In the genomic region with DNA sequence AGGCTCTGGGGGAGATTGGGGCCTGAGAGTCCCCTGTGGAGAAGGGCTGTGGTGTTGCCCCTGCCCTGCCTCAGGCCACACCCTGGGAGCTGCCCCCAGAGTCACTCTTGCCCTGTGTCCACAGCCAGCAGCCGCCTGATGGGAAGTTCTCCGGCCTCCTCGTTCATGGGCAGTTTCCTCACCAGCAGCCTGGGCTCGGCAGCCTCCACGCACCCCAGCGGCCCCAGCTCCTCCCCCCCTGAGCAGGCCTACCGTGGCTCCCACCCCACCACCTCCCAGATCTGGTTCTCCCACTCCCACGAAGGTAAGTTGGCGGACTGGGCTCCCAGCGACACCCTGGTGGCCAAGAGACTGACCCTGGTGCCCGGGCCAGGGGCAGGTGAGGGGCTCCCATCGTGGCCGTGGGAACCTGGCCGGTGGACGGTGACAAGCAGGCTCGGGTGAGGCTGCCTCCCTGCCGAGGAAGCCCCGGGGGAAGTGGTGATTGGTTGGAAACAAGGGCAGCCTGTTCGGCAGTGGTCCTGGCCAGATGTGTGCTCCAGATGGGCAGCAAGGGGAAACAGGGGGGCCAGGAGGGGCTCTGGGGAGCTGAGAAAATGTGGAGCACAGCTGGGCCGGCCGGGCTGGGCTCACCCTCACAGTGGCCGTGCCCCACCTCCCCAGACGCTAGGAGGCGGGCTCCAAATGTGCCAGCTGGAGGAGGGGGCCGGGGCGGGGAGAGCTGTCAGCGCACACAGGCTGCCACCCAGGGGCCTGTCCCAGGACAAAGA, we compare ENCODE assay signal across 15 cellular contexts. TPM values are rescaled to one million over a fixed set of nuclear protein-coding genes. Genes with fewer than 3 reads are reported as not detected.
DNase-seq lines count a peak whose midpoint lies in the region; TF ChIP-seq lines count a peak whose summit lies in the region.
"Had no signal": no experiment of that assay in that cellular context is flagged by ENCODE, and none has a peak within 500 bp of the region (broad histone marks: within the 10 kb centered on the region; RNA-seq: fewer than 3 reads in every experiment).

No MANE protein-coding gene starts in this region.

- no peaks in the 10 kb centered on the region for H3K27me3 Mint-ChIP-seq in osteocyte (ENCODE audit: unreplicated experiment)

- DNase-seq in CD1c-positive myeloid dendritic cell (ENCODE audit: extremely low spot score) (peak; percentile 20), NCI-H2171 (lab: John Stamatoyannopoulos, UW) (peak; percentile 47), globus pallidus (ENCODE audit: low spot score) (peak; percentile 72), RPMI8226 (no peak), middle frontal gyrus (ENCODE audit: extremely low spot score, low spot score) (no peak), osteocyte (ENCODE audit: extremely low spot score, unreplicated experiment) (no peak)
- no peak for DNase-seq in activated naive CD4-positive, alpha-beta T cell (lab: John Stamatoyannopoulos, UW)
- DNase-seq: activated gamma-delta T cell treated with Interleukin-2 at 50 U/mL for 16 hours; esophagus squamous epithelium; NCI-H146; stimulated activated naive CD4-positive, alpha-beta T cell treated with Interleukin-2 at 50 U/mL for 16 hours; T-helper 1 cell had no signal

- peak overlapping the region; percentile 71 for H3K27ac ChIP-seq in skeletal muscle tissue (ENCODE audit: low read depth, low read length)
- H3K27ac ChIP-seq: hepatocyte had no signal

- peak overlapping the region in 1 of 3 donors; percentile 33 for H3K9ac ChIP-seq in skeletal muscle tissue (ENCODE audit: low read depth in 1 of 3, low read length in 3 of 3)

- no peaks in the 10 kb centered on the region for H3K36me3 Mint-ChIP-seq in osteocyte (ENCODE audit: unreplicated experiment)

- H3K36me3 ChIP-seq in skeletal muscle tissue (ENCODE audit: control insufficient read depth in 3 of 3, insufficient read depth in 3 of 3, low read length in 3 of 3), result no peaks in the 10 kb centered on the region
- H3K36me3 ChIP-seq: esophagus squamous epithelium, pancreas had no signal

- peaks cover 0 to 2% (median 0%) of the 10 kb centered on the region in 3 donors for H3K27me3 ChIP-seq in skeletal muscle tissue (ENCODE audit: control insufficient read depth in 3 of 3, insufficient read depth in 3 of 3, low read length in 3 of 3)
- H3K27me3 ChIP-seq: hepatocyte, pancreas had no signal

- no peak overlapping the region for H3K4me3 ChIP-seq in skeletal muscle tissue (ENCODE audit: low read length in 3 of 3)
- H3K4me3 ChIP-seq: hepatocyte, pancreas had no signal

- peaks cover 51 to 77% (median 58%) of the 10 kb centered on the region in 3 donors for H3K4me1 ChIP-seq in skeletal muscle tissue (ENCODE audit: control insufficient read depth in 3 of 3, insufficient read depth in 3 of 3, low read length in 3 of 3)

- H3K9me3 Mint-ChIP-seq in osteocyte (ENCODE audit: unreplicated experiment), result no peaks in the 10 kb centered on the region

- no peak overlapping the region for H3K27ac Mint-ChIP-seq in osteocyte (ENCODE audit: unreplicated experiment)

- no peaks in the 10 kb centered on the region for H3K9me3 ChIP-seq in skeletal muscle tissue (ENCODE audit: control insufficient read depth in 3 of 3, low read length in 3 of 3)
- H3K9me3 ChIP-seq: esophagus squamous epithelium, pancreas had no signal

- no peak overlapping the region for H3K4me3 Mint-ChIP-seq in osteocyte (ENCODE audit: unreplicated experiment)

- H3K4me1 Mint-ChIP-seq in osteocyte (ENCODE audit: unreplicated experiment), result peaks cover 35% of the 10 kb centered on the region

- no peak for TF ChIP-seq CTCF in osteocyte (IDR thresholded peaks at IDR 0.05)

RNA-seq across cellular contexts. Expression of a gene that starts 31.6 kb away (rescaled TPM):
- total RNA-seq in skeletal muscle tissue (8.4 TPM), osteocyte (55.7 and 57.0 TPM in 2 replicates)

Comparison
In these comparisons a context has a peak if more than half of its experiments do, and no peak if none do; other contexts are left out.
1. DNase-seq: peak in CD1c-positive myeloid dendritic cell (single experiment), NCI-H2171 (single experiment) and globus pallidus (single experiment); none in activated naive CD4-positive, alpha-beta T cell (0 of 4), RPMI8226 (single experiment), middle frontal gyrus (single experiment) and osteocyte (single experiment).